ENCODE assay signal across 8 cellular contexts in genomic region chr11:114159802-114160588, GRCh38.
DNase-seq lines count a peak whose midpoint lies in the region; ATAC-seq and TF ChIP-seq lines count a peak whose summit lies in the region.

No MANE protein-coding gene starts in this region.

- intact Hi-C loops in left cardiac atrium (cut with DNase I) (loop anchor here in 1 of 2 donors (5.0 kb wide), 1 partner anchor 88 kb away; no protein-coding TSS in a partner anchor), upper lobe of right lung (cut with DNase I) (no loop called here)

- H3K36me3 ChIP-seq in CD4-positive, CD25-positive, alpha-beta regulatory T cell (ENCODE audit: control insufficient read depth, insufficient read depth, low read length), result no peaks in the 10 kb centered on the region
- H3K36me3 ChIP-seq in upper lobe of right lung, result peaks cover 31% of the 10 kb centered on the region

- H3K27me3 Mint-ChIP-seq in CD4-positive, CD25-positive, alpha-beta regulatory T cell, result peaks cover 6% of the 10 kb centered on the region

- DNase-seq in CD4-positive, CD25-positive, alpha-beta regulatory T cell, result peak; percentile 89 to 98 (median 95)
- peak; percentile 97 for DNase-seq in HCEC 1CT
- DNase-seq in NCI-H146 (lab: John Stamatoyannopoulos, UW), result peak; percentile 96
- DNase-seq in T-helper 2 cell, result peak; percentile 78 to 98 (median 92)
- DNase-seq in left cardiac atrium, result peak; percentile 99
- peak; percentile 87 for DNase-seq in putamen (ENCODE audit: low spot score)
- DNase-seq in upper lobe of right lung, result peak; percentile 99

- TF ChIP-seq CTCF in upper lobe of right lung (IDR thresholded peaks at IDR 0.05), result no peak

- H3K27me3 ChIP-seq in CD4-positive, CD25-positive, alpha-beta regulatory T cell (ENCODE audit: control insufficient read depth, insufficient read depth, low read length), result no peaks in the 10 kb centered on the region
- H3K27me3 ChIP-seq in upper lobe of right lung, result no peaks in the 10 kb centered on the region

- H3K4me1 Mint-ChIP-seq in CD4-positive, CD25-positive, alpha-beta regulatory T cell, result peaks cover 26 to 89% (median 55%) of the 10 kb centered on the region in 4 donors

- peaks cover 53% of the 10 kb centered on the region for H3K4me1 ChIP-seq in CD4-positive, CD25-positive, alpha-beta regulatory T cell (ENCODE audit: control insufficient read depth, insufficient read depth, low read length, poor library complexity, severe bottlenecking)
- peaks cover 93% of the 10 kb centered on the region for H3K4me1 ChIP-seq in upper lobe of right lung

- no peaks in the 10 kb centered on the region for H3K9me3 ChIP-seq in CD4-positive, CD25-positive, alpha-beta regulatory T cell (ENCODE audit: control insufficient read depth in 2 of 2, low read length in 2 of 2)
- H3K9me3 ChIP-seq in upper lobe of right lung, result no peaks in the 10 kb centered on the region

- H3K9me3 Mint-ChIP-seq in CD4-positive, CD25-positive, alpha-beta regulatory T cell, result no peaks in the 10 kb centered on the region

- peak overlapping the region; percentile 78 for H3K27ac ChIP-seq in CD4-positive, CD25-positive, alpha-beta regulatory T cell (ENCODE audit: insufficient read depth, low read length, poor library complexity, severe bottlenecking)
- peak overlapping the region; percentile 100 for H3K27ac ChIP-seq in angular gyrus (ENCODE audit: low read depth, low read length)
- H3K27ac ChIP-seq in upper lobe of right lung, result peak overlapping the region; percentile 97

- peaks cover 12% of the 10 kb centered on the region for H3K36me3 Mint-ChIP-seq in CD4-positive, CD25-positive, alpha-beta regulatory T cell

- peak overlapping the region; percentile 75 for H3K4me3 ChIP-seq in CD4-positive, CD25-positive, alpha-beta regulatory T cell (ENCODE audit: low read depth, low read length)
- peak overlapping the region; percentile 19 for H3K4me3 ChIP-seq in upper lobe of right lung

- ATAC-seq in CD4-positive, CD25-positive, alpha-beta regulatory T cell (ENCODE audit: low read depth in 2 of 2), result peak; percentile 96 to 98
- peak; percentile 79 to 84 for ATAC-seq in left cardiac atrium
- peak; percentile 80 for ATAC-seq in upper lobe of right lung

- peak overlapping the region; percentile 94 to 98 (median 96) for H3K27ac Mint-ChIP-seq in CD4-positive, CD25-positive, alpha-beta regulatory T cell

- H3K4me3 Mint-ChIP-seq in CD4-positive, CD25-positive, alpha-beta regulatory T cell, result peak overlapping the region; percentile 68 to 81 (median 70)

Comparison
In these comparisons a context has a peak if more than half of its experiments do, and no peak if none do; other contexts are left out.
1. Peak in every context shown above with its lines: DNase-seq, ATAC-seq, H3K4me3 ChIP-seq and H3K27ac ChIP-seq.